21 cellular contexts compared by ENCODE assay signal in genomic region chr5:21791304-21791703, GRCh38.
"Had no signal": no experiment of that assay in that cellular context is flagged by ENCODE, and none has a peak within 500 bp of the region (broad histone marks: within the 10 kb centered on the region; RNA-seq: fewer than 3 reads in every experiment).

No MANE protein-coding gene starts in this region.

- H3K9me3 ChIP-seq: ascending aorta, colonic mucosa, thyroid gland, upper lobe of right lung had no signal

- H3K27ac ChIP-seq: adrenal gland, ascending aorta, colonic mucosa, dorsolateral prefrontal cortex, thyroid gland, upper lobe of right lung had no signal

- H3K36me3 ChIP-seq: adrenal gland, ascending aorta, colonic mucosa, thyroid gland, upper lobe of right lung had no signal

- H3K4me1 ChIP-seq: adrenal gland, ascending aorta, colonic mucosa, thyroid gland, upper lobe of right lung had no signal

- DNase-seq: activated CD4-positive, alpha-beta T cell treated with anti-CD3 and anti-CD28 coated beads for 1 hour; activated CD4-positive, alpha-beta T cell treated with anti-CD3 and anti-CD28 coated beads, Interleukin-2, amount 50 U/mL, for 1 hour; activated CD8-positive, alpha-beta T cell treated with anti-CD3 and anti-CD28 coated beads, Interleukin-2, amount 10 ng/mL, durations not matched to agents 7 days and 5 days; activated T-cell treated with anti-CD3 and anti-CD28 coated beads, Interleukin-2, amount 50 U/mL, for 1 hour; adrenal gland; colonic mucosa; dorsolateral prefrontal cortex; effector memory CD8-positive, alpha-beta T cell; foreskin fibroblast; immature natural killer cell; left cardiac atrium; retina; stimulated activated CD4-positive, alpha-beta T cell treated with anti-CD3 and anti-CD28 coated beads, Interleukin-4, amount 100 ng/mL, for 4 hours; substantia nigra; thyroid gland; upper lobe of right lung had no signal

- H3K4me3 ChIP-seq: adrenal gland, ascending aorta, colonic mucosa, dorsolateral prefrontal cortex, thyroid gland, upper lobe of right lung had no signal

- ATAC-seq: activated CD8-positive, alpha-beta T cell treated with anti-CD3 and anti-CD28 coated beads, Interleukin-2, amount 10 ng/mL, durations not matched to agents 7 days and 5 days; activated naive CD4-positive, alpha-beta T cell treated with anti-CD3 and anti-CD28 coated beads, Interleukin-2, amount 50 U/mL, for 72 hours; activated T-helper 17 cell treated with anti-CD3 and anti-CD28 coated beads, Interleukin-2, amount 50 U/mL, for 72 hours; effector memory CD8-positive, alpha-beta T cell; esophagus mucosa; left cardiac atrium; natural killer cell treated with Interleukin-12 subunit alpha and Interleukin-12 subunit beta and Interleukin-15 and Interleukin-18, amount 100 ng/mL, for 72 hours; upper lobe of right lung had no signal

- H3K27me3 ChIP-seq: adrenal gland, ascending aorta, colonic mucosa, dorsolateral prefrontal cortex, thyroid gland, upper lobe of right lung had no signal
